24 cellular contexts compared by ENCODE assay signal in genomic region chr6:113833537-113833936, GRCh38. TPM values are rescaled to one million over a fixed set of nuclear protein-coding genes. Genes with fewer than 3 reads are reported as not detected.
A peak's percentile ranks its signal among the peaks of the same experiment; 100 is the strongest.
DNase-seq lines count a peak whose midpoint lies in the region; ATAC-seq, FAIRE-seq and TF ChIP-seq lines count a peak whose summit lies in the region.
"Had no signal": no experiment of that assay in that cellular context is flagged by ENCODE, and none has a peak within 500 bp of the region (broad histone marks: within the 10 kb centered on the region; RNA-seq: fewer than 3 reads in every experiment).

No MANE protein-coding gene starts in this region.

- H3K9me3 Mint-ChIP-seq in astrocyte (ENCODE audit: unreplicated experiment): no peaks in the 10 kb centered on the region
- no peaks in the 10 kb centered on the region for H3K9me3 Mint-ChIP-seq in activated T-cell treated with anti-CD3 and anti-CD28 coated beads, Interleukin-2, amount 50 U/mL, for 24 hours
- H3K9me3 Mint-ChIP-seq: activated T-helper 2 cell treated with anti-CD3 and anti-CD28 coated beads, Interferon-gamma antibody, Interleukin-2, Interleukin-4, amounts not matched to agents 10 μg/mL and 5 μg/mL and 100 μg/mL, durations not matched to agents 14 hours and 24 hours and 36 hours; central memory CD8-positive, alpha-beta T cell had no signal

- TF ChIP-seq CTCF in astrocyte (IDR thresholded peaks at IDR 0.05; ENCODE audit: insufficient read depth, low read depth, low read length) (no peak), foreskin fibroblast (IDR thresholded peaks at IDR 0.05; ENCODE audit: low read depth, low read length) (no peak)

- peak; percentile 66 for DNase-seq in EL
- peak; percentile 80 for DNase-seq in M059J (ENCODE audit: low read depth)
- peak; percentile 86 for DNase-seq in astrocyte (ENCODE audit: low read depth)
- DNase-seq in foreskin fibroblast: peak; percentile 33 to 67
- DNase-seq in NCI-H345 (lab: John Stamatoyannopoulos, UW): no peak
- DNase-seq in activated T-cell treated with anti-CD3 and anti-CD28 coated beads, Interleukin-2, amount 50 U/mL, for 24 hours: no peak
- no peak for DNase-seq in SW480 (ENCODE audit: low spot score)
- DNase-seq: activated CD4-positive, alpha-beta T cell treated with anti-CD3 and anti-CD28 coated beads for 4 hours; DND-41; islet precursor cell; MM.1S; naive B cell; NCI-H1694; stimulated activated CD4-positive, alpha-beta T cell treated with anti-CD3 and anti-CD28 coated beads, Interleukin-1b, Interleukin-23, amount 100 ng/mL, for 48 hours; stimulated activated naive CD4-positive, alpha-beta T cell treated with Interleukin-2 at 50 U/mL for 16 hours; SW 1271; tibial artery had no signal

- no peaks in the 10 kb centered on the region for H3K27me3 Mint-ChIP-seq in astrocyte (ENCODE audit: low read depth, unreplicated experiment)
- H3K27me3 Mint-ChIP-seq in activated T-cell treated with anti-CD3 and anti-CD28 coated beads, Interleukin-2, amount 50 U/mL, for 24 hours: peaks cover 13% of the 10 kb centered on the region

- H3K79me2 ChIP-seq in astrocyte (ENCODE audit: insufficient read depth, low read length): no peaks in the 10 kb centered on the region
- H3K79me2 ChIP-seq: hepatocyte, parathyroid adenoma had no signal

- H3K27ac ChIP-seq in astrocyte (ENCODE audit: low read depth, low read length): no peak overlapping the region
- H3K27ac ChIP-seq: esophagus muscularis mucosa, hepatocyte, parathyroid adenoma, tibial artery had no signal

- H3K4me3 ChIP-seq in astrocyte (ENCODE audit: insufficient read depth, low read depth, low read length) (no peak overlapping the region), foreskin fibroblast (ENCODE audit: low read depth in 1 of 2, low read length in 2 of 2) (no peak overlapping the region)
- H3K4me3 ChIP-seq: esophagus muscularis mucosa, hepatocyte, tibial artery had no signal

- peaks cover 17% of the 10 kb centered on the region for H3K4me1 ChIP-seq in astrocyte (ENCODE audit: insufficient read depth, low read length)
- H3K4me1 ChIP-seq: esophagus muscularis mucosa, parathyroid adenoma, tibial artery had no signal

- ATAC-seq in HG02571 (IDR thresholded peaks at IDR 0.05; ENCODE audit: unreplicated experiment): no peak
- ATAC-seq: Panc1 had no signal

- no peaks in the 10 kb centered on the region for H3K36me3 ChIP-seq in astrocyte (ENCODE audit: insufficient read depth, low read length)
- H3K36me3 ChIP-seq: esophagus muscularis mucosa, tibial artery had no signal

- no peaks in the 10 kb centered on the region for H3K9me3 ChIP-seq in astrocyte (ENCODE audit: insufficient read depth, low read depth, low read length)
- H3K9me3 ChIP-seq: esophagus muscularis mucosa, tibial artery had no signal

- no peak overlapping the region for H2AFZ ChIP-seq in astrocyte (ENCODE audit: low read depth, low read length)
- H2AFZ ChIP-seq: hepatocyte, parathyroid adenoma had no signal

- H3K4me3 Mint-ChIP-seq in astrocyte (ENCODE audit: unreplicated experiment): no peak overlapping the region
- no peak overlapping the region for H3K4me3 Mint-ChIP-seq in activated T-cell treated with anti-CD3 and anti-CD28 coated beads, Interleukin-2, amount 50 U/mL, for 24 hours
- H3K4me3 Mint-ChIP-seq: central memory CD8-positive, alpha-beta T cell; naive B cell had no signal

- no peak overlapping the region for H3K27ac Mint-ChIP-seq in astrocyte (ENCODE audit: unreplicated experiment)
- H3K27ac Mint-ChIP-seq in activated T-cell treated with anti-CD3 and anti-CD28 coated beads, Interleukin-2, amount 50 U/mL, for 24 hours: no peak overlapping the region
- H3K27ac Mint-ChIP-seq: activated T-helper 2 cell treated with anti-CD3 and anti-CD28 coated beads, Interferon-gamma antibody, Interleukin-2, Interleukin-4, amounts not matched to agents 10 μg/mL and 5 μg/mL and 100 μg/mL, durations not matched to agents 14 hours and 24 hours and 36 hours; naive B cell had no signal

- H3K4me1 Mint-ChIP-seq in astrocyte (ENCODE audit: low read depth, unreplicated experiment): peaks cover 18% of the 10 kb centered on the region
- H3K4me1 Mint-ChIP-seq in activated T-cell treated with anti-CD3 and anti-CD28 coated beads, Interleukin-2, amount 50 U/mL, for 24 hours (ENCODE audit: low read depth): no peaks in the 10 kb centered on the region
- H3K4me1 Mint-ChIP-seq: central memory CD8-positive, alpha-beta T cell had no signal

- H4K20me1 ChIP-seq in astrocyte (ENCODE audit: insufficient read depth, low read length): no peaks in the 10 kb centered on the region

- H3K4me2 ChIP-seq in astrocyte (ENCODE audit: low read length): peak overlapping the region; percentile 39
- H3K4me2 ChIP-seq: hepatocyte had no signal

- no peaks in the 10 kb centered on the region for H3K27me3 ChIP-seq in astrocyte (ENCODE audit: insufficient read depth, low read length)
- H3K27me3 ChIP-seq: esophagus muscularis mucosa, hepatocyte, tibial artery had no signal

- no peaks in the 10 kb centered on the region for H3K36me3 Mint-ChIP-seq in astrocyte (ENCODE audit: low read depth, unreplicated experiment)
- H3K36me3 Mint-ChIP-seq in activated T-cell treated with anti-CD3 and anti-CD28 coated beads, Interleukin-2, amount 50 U/mL, for 24 hours (ENCODE audit: low read depth): no peaks in the 10 kb centered on the region
- H3K36me3 Mint-ChIP-seq: naive B cell had no signal

- peak; percentile 88 for FAIRE-seq in astrocyte (lab: Jason Lieb, UNC)

- H3K9ac ChIP-seq in astrocyte (ENCODE audit: low read length): no peak overlapping the region
- H3K9ac ChIP-seq: parathyroid adenoma had no signal

RNA-seq across cellular contexts. Expression of gene MARCKS, which starts 23.6 kb away (rescaled TPM):
- 115 and 184 TPM in 2 replicates for total RNA-seq in M059J (2014; rRNA removed; shearing (Covaris generic))
- 240 and 261 TPM in 2 replicates for total RNA-seq in astrocyte

Comparison
In these comparisons a context has a peak if more than half of its experiments do, and no peak if none do; other contexts are left out.
1. DNase-seq: peak in EL (single experiment), M059J (single experiment), astrocyte (single experiment) and foreskin fibroblast (2 of 2); none in NCI-H345 (single experiment), activated T-cell treated with anti-CD3 and anti-CD28 coated beads, Interleukin-2, amount 50 U/mL, for 24 hours (single experiment) and SW480 (single experiment).